25 cellular contexts compared by ENCODE assay signal in the genomic region with DNA sequence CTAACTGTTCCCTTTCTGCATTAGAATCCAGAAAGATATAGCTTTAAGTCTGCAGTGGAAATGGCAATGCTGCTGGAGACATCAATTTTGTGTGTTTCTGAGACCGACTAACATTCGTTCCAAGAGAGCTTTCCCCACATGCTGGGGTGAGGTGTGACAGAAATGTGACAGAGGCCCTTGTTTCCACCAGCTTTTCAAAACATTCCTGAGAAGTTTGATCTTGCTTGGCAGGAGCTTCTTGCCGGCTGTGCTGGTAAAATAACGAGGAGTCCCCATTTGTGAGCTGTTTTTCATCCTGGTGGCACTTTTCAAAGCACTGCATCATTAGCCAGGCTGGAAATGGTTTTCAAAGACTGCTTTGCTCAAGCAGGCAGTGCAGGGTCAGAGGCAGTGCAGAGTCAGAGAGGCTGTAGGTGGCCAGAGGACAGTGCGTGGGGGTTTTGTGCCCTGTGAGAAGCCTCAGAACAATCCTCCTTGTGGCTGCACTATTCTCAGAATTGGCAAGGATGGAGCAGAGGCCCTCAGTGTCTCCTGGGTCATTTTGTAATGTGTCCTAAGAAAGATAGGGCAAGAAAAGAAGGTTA.
DNase-seq lines count a peak whose midpoint lies in the region; ATAC-seq and TF ChIP-seq lines count a peak whose summit lies in the region.
"Had no signal": no experiment of that assay in that cellular context is flagged by ENCODE, and none has a peak within 500 bp of the region (broad histone marks: within the 10 kb centered on the region; RNA-seq: fewer than 3 reads in every experiment).

No MANE protein-coding gene starts in this region.

- H3K4me1 ChIP-seq in left lung (no peaks in the 10 kb centered on the region), osteoblast (ENCODE audit: insufficient read depth, low read length) (no peaks in the 10 kb centered on the region)
- H3K4me1 ChIP-seq: A549, BLaER1, SJCRH30 had no signal

- H3K4me3 ChIP-seq in left lung (no peak overlapping the region), osteoblast (ENCODE audit: insufficient read depth, low read length) (no peak overlapping the region)
- H3K4me3 ChIP-seq: A549, BLaER1, GM12878, GM23248, K562, MG63, SJCRH30 had no signal

- no peak overlapping the region for H3K4me2 ChIP-seq in osteoblast (ENCODE audit: insufficient read depth, low read length)
- H3K4me2 ChIP-seq: A549, BLaER1 had no signal

- no peak overlapping the region for H2AFZ ChIP-seq in osteoblast (ENCODE audit: low read length)
- H2AFZ ChIP-seq: GM23248 had no signal

- H3K4me3 Mint-ChIP-seq in brain (peak overlapping the region in 2 of 5 experiments; percentile 13 to 45), glutamatergic neuron (ENCODE audit: unreplicated experiment) (no peak overlapping the region)
- H3K4me3 Mint-ChIP-seq: CD4-positive, alpha-beta T cell had no signal

- intact Hi-C loops in left lung (cut with DNase I) = no loop called here

- H3K27me3 ChIP-seq in left lung = peaks cover 0 to 11% of the 10 kb centered on the region in 2 donors
- H3K27me3 ChIP-seq in osteoblast (ENCODE audit: insufficient read depth, low read length) = peaks cover 5% of the 10 kb centered on the region
- H3K27me3 ChIP-seq: BLaER1, SJCRH30 had no signal

- H3K27ac Mint-ChIP-seq in brain = peak overlapping the region; percentile 19 to 87 (median 58)
- H3K27ac Mint-ChIP-seq in glutamatergic neuron (ENCODE audit: unreplicated experiment) = peak overlapping the region; percentile 28
- H3K27ac Mint-ChIP-seq: CD4-positive, alpha-beta T cell had no signal

- H3K27me3 Mint-ChIP-seq in brain (peaks cover 9% of the 10 kb centered on the region), glutamatergic neuron (ENCODE audit: unreplicated experiment) (no peaks in the 10 kb centered on the region)

- no peaks in the 10 kb centered on the region for H4K20me1 ChIP-seq in osteoblast (ENCODE audit: insufficient read depth, low read length)
- H4K20me1 ChIP-seq: BLaER1 had no signal

- H3K4me1 Mint-ChIP-seq in brain = peaks cover 33% of the 10 kb centered on the region
- peaks cover 47% of the 10 kb centered on the region for H3K4me1 Mint-ChIP-seq in glutamatergic neuron (ENCODE audit: low read depth, unreplicated experiment)

- DNase-seq in NCI-H510A (lab: John Stamatoyannopoulos, UW) = peak; percentile 1
- DNase-seq in NCI-H510A treated with DMSO at 0.1 percent for 48 hours (lab: John Stamatoyannopoulos, UW) = no peak
- no peak for DNase-seq in glutamatergic neuron
- DNase-seq in superior temporal gyrus (ENCODE audit: extremely low spot score) = peak; percentile 42
- no peak for DNase-seq in left lung
- DNase-seq in osteoblast (ENCODE audit: insufficient read length, low spot score, missing footprints) = no peak
- DNase-seq: CD4-positive, alpha-beta T cell; DMS79 treated with DMSO at 0.1 percent for 48 hours; GM23248; HCEC 1CT; MG63; NCI-H1436; NCI-H187 treated with DMSO at 0.1 percent for 48 hours; NCI-H446 treated with DMSO at 0.1 percent for 48 hours; NCI-H748 treated with DMSO at 0.1 percent for 48 hours; SJCRH30 had no signal

- H3K27ac ChIP-seq in left lung = no peak overlapping the region
- no peak overlapping the region for H3K27ac ChIP-seq in osteoblast (ENCODE audit: low read depth, low read length)
- H3K27ac ChIP-seq: A549, BLaER1, GM23248, HL-60, SJCRH30 had no signal

- H3K9me3 ChIP-seq in left lung = no peaks in the 10 kb centered on the region
- no peaks in the 10 kb centered on the region for H3K9me3 ChIP-seq in osteoblast (ENCODE audit: low read depth, low read length)
- H3K9me3 ChIP-seq: A549, BLaER1, MG63, SJCRH30 had no signal

- H3K36me3 Mint-ChIP-seq in brain = no peaks in the 10 kb centered on the region
- no peaks in the 10 kb centered on the region for H3K36me3 Mint-ChIP-seq in glutamatergic neuron (ENCODE audit: unreplicated experiment)

- H3K9me3 Mint-ChIP-seq in brain (peaks cover 0 to 5% (median 0%) of the 10 kb centered on the region in 5 experiments), glutamatergic neuron (ENCODE audit: unreplicated experiment) (peaks cover 3% of the 10 kb centered on the region)
- H3K9me3 Mint-ChIP-seq: CD4-positive, alpha-beta T cell had no signal

- ATAC-seq in left lung (no peak), SK-N-SH treated with all-trans-retinoic acid at 6 μM for 48 hours (no peak)
- ATAC-seq: A549, GM12878, HepG2, K562, Panc1 had no signal

- H3K79me2 ChIP-seq in osteoblast (ENCODE audit: insufficient read depth, low read length) = no peaks in the 10 kb centered on the region

- TF ChIP-seq CTCF in brain (conservative IDR thresholded peaks at IDR 0.05) (no peak), glutamatergic neuron (IDR thresholded peaks at IDR 0.05; ENCODE audit: partially characterized antibody, unreplicated experiment) (no peak), left lung (IDR thresholded peaks at IDR 0.05) (no peak), osteoblast (IDR thresholded peaks at IDR 0.05; ENCODE audit: extremely low read depth, low read depth, low read length) (no peak)

- H3K36me3 ChIP-seq in left lung (no peaks in the 10 kb centered on the region), osteoblast (ENCODE audit: insufficient read depth, low read length) (no peaks in the 10 kb centered on the region)
- H3K36me3 ChIP-seq: BLaER1, MG63, SJCRH30 had no signal

TF ChIP-seq in SK-N-SH treated with all-trans-retinoic acid at 6 μM for 48 hours, 23 proteins besides CTCF, POLR2A, EP300 and RAD21:
- TF ChIP-seq ARNTL (CRISPR knock-in tag; IDR thresholded peaks at IDR 0.05; ENCODE audit: borderline replicate concordance, low read depth) (no peak), RARB (CRISPR knock-in tag; IDR thresholded peaks at IDR 0.05) (no peak), ZNF70 (CRISPR knock-in tag; IDR thresholded peaks at IDR 0.05) (no peak), ESRRG (CRISPR knock-in tag; IDR thresholded peaks at IDR 0.05) (no peak), ZFP30 (CRISPR knock-in tag; IDR thresholded peaks at IDR 0.05) (no peak), ZNF8 (CRISPR knock-in tag; IDR thresholded peaks at IDR 0.05) (no peak), ZNF565 (CRISPR knock-in tag; conservative IDR thresholded peaks at IDR 0.05; ENCODE audit: low read depth) (no peak), CSDC2 (CRISPR knock-in tag; IDR thresholded peaks at IDR 0.05) (no peak), PPARA (CRISPR knock-in tag; IDR thresholded peaks at IDR 0.05; ENCODE audit: borderline replicate concordance) (no peak)

Comparison
In these comparisons a context has a peak if more than half of its experiments do, and no peak if none do; other contexts are left out.
1. DNase-seq: peak in NCI-H510A (single experiment) and superior temporal gyrus (single experiment); none in NCI-H510A treated with DMSO at 0.1 percent for 48 hours (single experiment), glutamatergic neuron (single experiment), left lung (0 of 2) and osteoblast (single experiment).